In the genomic region with DNA sequence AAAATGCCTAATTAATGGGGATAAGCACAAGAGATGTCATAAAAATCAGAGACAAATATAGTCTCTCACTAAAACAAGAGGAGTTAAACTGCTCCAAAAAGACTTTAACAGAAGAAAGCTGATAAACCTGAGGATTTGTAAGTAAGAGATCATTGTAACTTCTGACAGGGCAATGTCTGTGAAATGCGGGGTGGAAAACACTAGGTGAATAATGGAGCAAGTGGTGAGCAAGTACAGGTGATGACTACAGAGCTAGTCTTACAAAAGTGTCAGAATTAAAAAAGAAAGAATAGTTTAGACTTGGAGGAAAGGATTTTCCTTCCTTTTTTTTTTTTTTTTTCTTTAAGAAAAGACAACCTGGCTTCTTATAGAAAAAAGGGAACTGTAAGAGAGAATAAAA, we compare ENCODE assay signal across 28 cellular contexts. TPM values are rescaled to one million over a fixed set of nuclear protein-coding genes. Genes with fewer than 3 reads are reported as not detected.
A peak's percentile ranks its signal among the peaks of the same experiment; 100 is the strongest.
DNase-seq lines count a peak whose midpoint lies in the region; ATAC-seq, FAIRE-seq and TF ChIP-seq lines count a peak whose summit lies in the region.
"Had no signal": no experiment of that assay in that cellular context is flagged by ENCODE, and none has a peak within 500 bp of the region (broad histone marks: within the 10 kb centered on the region; RNA-seq: fewer than 3 reads in every experiment).

No MANE protein-coding gene starts in this region.

- no peaks in the 10 kb centered on the region; the same call in 1 of the 2 replicates for H3K27me3 Mint-ChIP-seq in HFFc6 (ENCODE audit: insufficient read depth)
- H3K27me3 Mint-ChIP-seq: activated CD4-positive, alpha-beta memory T cell treated with anti-CD3 and anti-CD28 coated beads for 36 hours; memory B cell had no signal

- H3K27ac ChIP-seq in right cardiac atrium (ENCODE audit: low read length) (no peak overlapping the region), heart right ventricle (no peak overlapping the region)
- H3K27ac ChIP-seq: brain microvascular endothelial cell, epithelial cell of prostate, neutrophil, prostate gland, tibial nerve had no signal

- H3K27me3 ChIP-seq in bronchial epithelial cell (ENCODE audit: control insufficient read depth, insufficient read depth, low read length) (no peaks in the 10 kb centered on the region), right cardiac atrium (ENCODE audit: control insufficient read depth, insufficient read depth) (no peaks in the 10 kb centered on the region), heart right ventricle (no peaks in the 10 kb centered on the region)
- H3K27me3 ChIP-seq: brain microvascular endothelial cell, neutrophil, tibial nerve had no signal

- DNase-seq in HFFc6 (no peak), bronchial epithelial cell (ENCODE audit: low read depth) (peak; percentile 29), omental fat pad (ENCODE audit: low spot score) (no peak), right cardiac atrium (no peak), NCI-H2196 (lab: John Stamatoyannopoulos, UW; ENCODE audit: unreplicated experiment) (no peak), heart right ventricle (no peak)
- DNase-seq: activated CD4-positive, alpha-beta memory T cell treated with anti-CD3 and anti-CD28 coated beads for 36 hours; activated CD4-positive, alpha-beta T cell treated with anti-CD3 and anti-CD28 coated beads for 1 hour; activated T-cell treated with anti-CD3 and anti-CD28 coated beads, Interleukin-2, amount 50 U/mL, for 72 hours; DMS53; effector CD8-positive, alpha-beta T cell; MV-4-11; NCI-H1436 treated with DMSO at 0.1 percent for 48 hours; NCI-H345; NCI-H69; Right ventricle myocardium superior; stimulated activated CD4-positive, alpha-beta T cell treated with anti-CD3 and anti-CD28 coated beads, Interleukin-4, amount 100 ng/mL, for 24 hours had no signal

- FAIRE-seq in G401.6 (lab: Jason Lieb, UNC) (peak; percentile 15), bronchial epithelial cell (lab: Jason Lieb, UNC) (no peak)
- FAIRE-seq: colon, GM12892 had no signal

- no peaks in the 10 kb centered on the region for H3K9me3 Mint-ChIP-seq in HFFc6
- H3K9me3 Mint-ChIP-seq: activated CD4-positive, alpha-beta memory T cell treated with anti-CD3 and anti-CD28 coated beads for 36 hours; activated T-cell treated with anti-CD3 and anti-CD28 coated beads, Interleukin-2, amount 50 U/mL, for 72 hours; memory B cell; T-helper 2 cell treated with Interferon-gamma antibody and Interleukin-4, amounts not matched to agents 5 μg/mL and 100 μg/mL, for 36 hours had no signal

- H3K36me3 Mint-ChIP-seq in HFFc6 (ENCODE audit: low read depth), result no peaks in the 10 kb centered on the region
- H3K36me3 Mint-ChIP-seq: activated CD4-positive, alpha-beta memory T cell treated with anti-CD3 and anti-CD28 coated beads for 36 hours had no signal

- ATAC-seq in omental fat pad (ENCODE audit: low FRiP score), result peak; percentile 76
- no peak for ATAC-seq in right cardiac atrium
- no peak for ATAC-seq in heart right ventricle
- ATAC-seq: activated T-cell treated with anti-CD3 and anti-CD28 coated beads, Interleukin-2, amount 50 U/mL, for 72 hours; left lobe of liver had no signal

- H3K9me3 ChIP-seq in right cardiac atrium (ENCODE audit: control insufficient read depth, low read length), result no peaks in the 10 kb centered on the region
- H3K9me3 ChIP-seq in heart right ventricle, result peaks cover 0 to 4% (median 0%) of the 10 kb centered on the region in 11 donors
- H3K9me3 ChIP-seq: neutrophil, prostate gland, tibial nerve had no signal

- no peak overlapping the region for H3K4me3 ChIP-seq in bronchial epithelial cell (ENCODE audit: low read depth, low read length)
- no peak overlapping the region for H3K4me3 ChIP-seq in right cardiac atrium (ENCODE audit: low read length)
- no peak overlapping the region for H3K4me3 ChIP-seq in heart right ventricle
- H3K4me3 ChIP-seq: prostate gland, tibial nerve had no signal

- peak overlapping the region; percentile 48 for H3K27ac Mint-ChIP-seq in HFFc6
- H3K27ac Mint-ChIP-seq: activated CD4-positive, alpha-beta memory T cell treated with anti-CD3 and anti-CD28 coated beads for 36 hours; activated T-cell treated with anti-CD3 and anti-CD28 coated beads, Interleukin-2, amount 50 U/mL, for 72 hours; memory B cell; T-helper 2 cell treated with Interferon-gamma antibody and Interleukin-4, amounts not matched to agents 5 μg/mL and 100 μg/mL, for 36 hours had no signal

- peaks cover 1% of the 10 kb centered on the region for H3K4me1 ChIP-seq in right cardiac atrium (ENCODE audit: control insufficient read depth, insufficient read depth, low read length)
- H3K4me1 ChIP-seq in heart right ventricle, result peaks cover 3 to 48% (median 25%) of the 10 kb centered on the region in 9 donors
- H3K4me1 ChIP-seq: prostate gland had no signal

- H3K36me3 ChIP-seq in bronchial epithelial cell (ENCODE audit: control insufficient read depth, insufficient read depth, low read length) (no peaks in the 10 kb centered on the region), heart right ventricle (no peaks in the 10 kb centered on the region)
- H3K36me3 ChIP-seq: brain microvascular endothelial cell, neutrophil, prostate gland, tibial nerve had no signal

- 78% methylated on average over 1 of the region's 1 CpG for WGBS in right cardiac atrium
- 83 to 87% methylated on average over 1 of the region's 1 CpG for WGBS in heart right ventricle, 2 donors

- intact Hi-C loops in right cardiac atrium (cut with DNase I), result no loop called here
- intact Hi-C loops in heart right ventricle (cut with DNase I), result no loop called here

- peaks cover 48% of the 10 kb centered on the region for H3K4me1 Mint-ChIP-seq in HFFc6 (ENCODE audit: low read depth)

- TF ChIP-seq CTCF in HFFc6 (IDR thresholded peaks at IDR 0.05) (no peak), bronchial epithelial cell (IDR thresholded peaks at IDR 0.05; ENCODE audit: insufficient read depth, low read length, severe bottlenecking) (no peak), omental fat pad (IDR thresholded peaks at IDR 0.05) (no peak), heart right ventricle (IDR thresholded peaks at IDR 0.05) (no peak)

- H3K4me3 Mint-ChIP-seq in HFFc6, result no peak overlapping the region
- H3K4me3 Mint-ChIP-seq: activated CD4-positive, alpha-beta memory T cell treated with anti-CD3 and anti-CD28 coated beads for 36 hours; activated T-cell treated with anti-CD3 and anti-CD28 coated beads, Interleukin-2, amount 50 U/mL, for 72 hours; memory B cell; T-helper 2 cell treated with Interferon-gamma antibody and Interleukin-4, amounts not matched to agents 5 μg/mL and 100 μg/mL, for 36 hours had no signal

RNA-seq across cellular contexts. Expression of gene ATAD2B, which starts 22.7 kb away (rescaled TPM):
- total RNA-seq in HFFc6 (2021; fragmentation: NEBNext Ultra II Directional; extraction: Animal tissue kit (Norgen Biotek cat#: 25700)), result 1 to 10 TPM; 4.8 to 6.1 (median 4.9) TPM
- 8.7 and 11.8 TPM in 2 replicates for total RNA-seq in bronchial epithelial cell
- 10 to 100 TPM; 17.1 to 45.4 (median 22.9) TPM for total RNA-seq in omental fat pad
- total RNA-seq in right cardiac atrium, result 10 to 100 TPM in 2 of 4 donors, 1 to 10 TPM in 2; 9.3 to 15.1 (median 10.3) TPM
- polyA plus RNA-seq in right cardiac atrium, result 2.8 TPM
- 10 to 100 TPM in 2 of 10 donors, 1 to 10 TPM in 8; 6.2 to 11.8 (median 8.8) TPM for total RNA-seq in heart right ventricle
- polyA plus RNA-seq in heart right ventricle, result 1 to 10 TPM; 2.2 to 5.9 TPM

RNA-seq across cellular contexts. Expression of gene UBXN2A, which starts 36.0 kb away (rescaled TPM):
- 10 to 100 TPM; 11.2 to 15.8 (median 13.6) TPM for total RNA-seq in HFFc6 (2021; fragmentation: NEBNext Ultra II Directional; extraction: Animal tissue kit (Norgen Biotek cat#: 25700))
- total RNA-seq in bronchial epithelial cell (10.5 and 11.6 TPM in 2 replicates), omental fat pad (10 to 100 TPM in 3 of 4 donors, 1 to 10 TPM in 1; 8.4 to 16.1 (median 13.5) TPM), right cardiac atrium (10 to 100 TPM; 23.0 to 27.3 (median 25.0) TPM), heart right ventricle (10 to 100 TPM; 18.8 to 23.8 (median 19.8) TPM)
- polyA plus RNA-seq in right cardiac atrium (14.7 TPM), heart right ventricle (1 to 10 TPM; 7.9 to 8.1 TPM)
